1 cellular context compared by ENCODE assay signal in the genomic region with DNA sequence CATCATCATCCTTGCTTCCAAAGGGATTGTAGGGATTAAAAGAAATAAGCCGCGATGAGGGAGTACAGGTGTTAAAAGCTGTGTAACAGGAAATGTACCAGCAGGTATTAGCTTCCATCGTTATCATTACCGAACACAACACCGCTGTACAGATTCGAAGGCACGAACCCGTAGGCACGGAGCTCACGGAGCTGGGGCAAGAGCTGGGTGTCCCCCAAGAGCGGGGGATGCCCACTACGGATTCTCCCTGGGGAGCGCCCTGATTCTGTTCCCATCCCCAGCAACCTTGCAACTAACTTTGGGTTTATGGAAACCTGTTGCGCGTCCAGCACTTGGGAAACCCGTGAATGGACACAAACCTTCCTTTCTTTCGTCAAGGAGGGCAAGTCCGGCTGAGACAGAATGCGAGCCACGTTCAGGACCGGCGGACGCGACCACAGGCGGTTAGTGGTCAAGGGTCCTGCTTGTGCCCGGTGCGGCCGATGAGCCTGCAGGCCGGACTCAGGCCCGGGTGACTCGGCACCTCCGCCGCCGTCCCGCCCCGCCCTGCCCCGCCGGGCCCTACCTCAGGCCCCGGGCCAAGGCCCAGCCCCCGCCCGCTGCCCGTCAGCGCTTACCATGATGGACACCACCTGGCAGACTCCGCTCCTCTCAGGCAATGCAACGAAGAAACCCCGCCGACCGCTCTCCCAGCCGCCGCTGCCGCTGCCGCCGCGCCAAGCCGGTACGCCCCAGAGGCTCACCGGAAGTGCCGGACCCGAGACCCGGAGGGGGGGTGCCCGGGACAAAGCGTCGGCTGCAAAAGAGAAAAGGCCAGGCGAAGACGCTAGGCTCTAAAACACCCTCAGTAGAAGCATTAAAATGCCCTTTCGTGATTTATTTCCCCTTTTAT.
TF ChIP-seq lines count a peak whose summit lies in the region.

TSS of gene UFD1 (minus strand) at position 728 of the 892 bp plus-strand sequence. CDS start at position 620, 108 bp downstream.

TF ChIP-seq in K562, 482 proteins besides CTCF, POLR2A, EP300 and RAD21 (continued from another document and continues in another):
- TF ChIP-seq ZNF165 (CRISPR knock-in tag; IDR thresholded peaks at IDR 0.05; ENCODE audit: borderline replicate concordance) (peak; percentile 10; the same call in 1 of the 2 replicates), TAL1 (IDR thresholded peaks at IDR 0.05) (no peak), ETS2 (tag; IDR thresholded peaks at IDR 0.05; ENCODE audit: borderline replicate concordance, poor library complexity, severe bottlenecking) (peak; percentile 98), NFRKB (IDR thresholded peaks at IDR 0.05; ENCODE audit: low read depth) (no peak), ZNF785 (CRISPR knock-in tag; IDR thresholded peaks at IDR 0.05) (no peak), GTF2A2 (tag; IDR thresholded peaks at IDR 0.05) (peak; percentile 88), TFAM (CRISPR knock-in tag; conservative IDR thresholded peaks at IDR 0.05) (no peak), SREBF1 (IDR thresholded peaks at IDR 0.05; ENCODE audit: borderline replicate concordance, low read depth, low read length) (no peak), IRF2 (CRISPR knock-in tag; IDR thresholded peaks at IDR 0.05) (no peak), POLR2AphosphoS2 (IDR thresholded peaks at IDR 0.05; ENCODE audit: low read length) (no peak), POU5F1 (IDR thresholded peaks at IDR 0.05; ENCODE audit: borderline replicate concordance, low read depth, low read length, partially characterized antibody) (no peak), ZC3H11A (IDR thresholded peaks at IDR 0.05; ENCODE audit: low read depth, low read length) (peak; percentile 24; the same call in 1 of the 2 replicates), POLR2AphosphoS5 (IDR thresholded peaks at IDR 0.05; ENCODE audit: control insufficient read depth, insufficient read depth, low read depth, low read length) (no peak), KDM1A (IDR thresholded peaks at IDR 0.05) (no peak), MIER1 (IDR thresholded peaks at IDR 0.05; ENCODE audit: low read depth) (no peak), ESRRB (CRISPR knock-in tag; IDR thresholded peaks at IDR 0.05; ENCODE audit: borderline replicate concordance) (no peak), TEAD2 (tag; IDR thresholded peaks at IDR 0.05) (no peak), ZNF384 (IDR thresholded peaks at IDR 0.05; ENCODE audit: low read depth, low read length) (no peak), ZBTB12 (CRISPR knock-in tag; IDR thresholded peaks at IDR 0.05) (no peak), ZFP30 (CRISPR knock-in tag; IDR thresholded peaks at IDR 0.05; ENCODE audit: borderline replicate concordance) (0 out of 2 replicates have a peak, but pooled peaks have one; percentile 51), ZNF609 (CRISPR knock-in tag; IDR thresholded peaks at IDR 0.05; ENCODE audit: borderline replicate concordance) (no peak), GTF2F1 (IDR thresholded peaks at IDR 0.05; ENCODE audit: low read depth, low read length) (0 out of 2 replicates have a peak, but pooled peaks have one; percentile 74), BDP1 (IDR thresholded peaks at IDR 0.05; ENCODE audit: insufficient read depth, insufficient read length) (no peak), FOXA1 (IDR thresholded peaks at IDR 0.05; ENCODE audit: borderline replicate concordance) (no peak), MTF1 (CRISPR knock-in tag; IDR thresholded peaks at IDR 0.05; ENCODE audit: borderline replicate concordance) (peak; percentile 65; the same call in 1 of the 2 replicates), PREB (CRISPR knock-in tag; IDR thresholded peaks at IDR 0.05) (no peak), TOE1 (IDR thresholded peaks at IDR 0.05; ENCODE audit: borderline replicate concordance) (no peak), TOE1 (CRISPR knock-in tag; IDR thresholded peaks at IDR 0.05; ENCODE audit: borderline replicate concordance, low read depth) (no peak), MTA3 (IDR thresholded peaks at IDR 0.05; ENCODE audit: borderline replicate concordance) (no peak), ZNF644 (tag; IDR thresholded peaks at IDR 0.05; ENCODE audit: low read depth) (no peak), BRD4 (IDR thresholded peaks at IDR 0.05) (peak; percentile 93), NFIX (CRISPR knock-in tag; IDR thresholded peaks at IDR 0.05; ENCODE audit: low read depth) (0 out of 2 replicates have a peak, but pooled peaks have one; percentile 3), ZNF282 (CRISPR knock-in tag; IDR thresholded peaks at IDR 0.05) (no peak), ZFX (CRISPR knock-in tag; IDR thresholded peaks at IDR 0.05) (no peak), OTX1 (CRISPR knock-in tag; IDR thresholded peaks at IDR 0.05) (no peak), ZFP1 (CRISPR knock-in tag; IDR thresholded peaks at IDR 0.05) (no peak), ZNF3 (CRISPR knock-in tag; IDR thresholded peaks at IDR 0.05) (no peak), ZNF217 (CRISPR knock-in tag; IDR thresholded peaks at IDR 0.05) (no peak), KDM2B (CRISPR knock-in tag; IDR thresholded peaks at IDR 0.05) (peak; percentile 75), GATAD2B (IDR thresholded peaks at IDR 0.05; ENCODE audit: borderline replicate concordance) (no peak), MCM5 (IDR thresholded peaks at IDR 0.05; ENCODE audit: low read depth) (no peak), ZNF79 (CRISPR knock-in tag; IDR thresholded peaks at IDR 0.05; ENCODE audit: low read depth) (no peak), PTRF (tag; IDR thresholded peaks at IDR 0.05) (0 out of 2 replicates have a peak, but pooled peaks have one; percentile 30), EZH2 (IDR thresholded peaks at IDR 0.05; ENCODE audit: borderline replicate concordance, low read depth, low read length) (no peak), ZNF124 (CRISPR knock-in tag; IDR thresholded peaks at IDR 0.05) (no peak), SIRT6 (IDR thresholded peaks at IDR 0.05; ENCODE audit: low read depth, low read length) (peak; percentile 84), BRD9 (IDR thresholded peaks at IDR 0.05; ENCODE audit: low read depth, partially characterized antibody) (no peak)
- TF ChIP-seq, protein P1, sequence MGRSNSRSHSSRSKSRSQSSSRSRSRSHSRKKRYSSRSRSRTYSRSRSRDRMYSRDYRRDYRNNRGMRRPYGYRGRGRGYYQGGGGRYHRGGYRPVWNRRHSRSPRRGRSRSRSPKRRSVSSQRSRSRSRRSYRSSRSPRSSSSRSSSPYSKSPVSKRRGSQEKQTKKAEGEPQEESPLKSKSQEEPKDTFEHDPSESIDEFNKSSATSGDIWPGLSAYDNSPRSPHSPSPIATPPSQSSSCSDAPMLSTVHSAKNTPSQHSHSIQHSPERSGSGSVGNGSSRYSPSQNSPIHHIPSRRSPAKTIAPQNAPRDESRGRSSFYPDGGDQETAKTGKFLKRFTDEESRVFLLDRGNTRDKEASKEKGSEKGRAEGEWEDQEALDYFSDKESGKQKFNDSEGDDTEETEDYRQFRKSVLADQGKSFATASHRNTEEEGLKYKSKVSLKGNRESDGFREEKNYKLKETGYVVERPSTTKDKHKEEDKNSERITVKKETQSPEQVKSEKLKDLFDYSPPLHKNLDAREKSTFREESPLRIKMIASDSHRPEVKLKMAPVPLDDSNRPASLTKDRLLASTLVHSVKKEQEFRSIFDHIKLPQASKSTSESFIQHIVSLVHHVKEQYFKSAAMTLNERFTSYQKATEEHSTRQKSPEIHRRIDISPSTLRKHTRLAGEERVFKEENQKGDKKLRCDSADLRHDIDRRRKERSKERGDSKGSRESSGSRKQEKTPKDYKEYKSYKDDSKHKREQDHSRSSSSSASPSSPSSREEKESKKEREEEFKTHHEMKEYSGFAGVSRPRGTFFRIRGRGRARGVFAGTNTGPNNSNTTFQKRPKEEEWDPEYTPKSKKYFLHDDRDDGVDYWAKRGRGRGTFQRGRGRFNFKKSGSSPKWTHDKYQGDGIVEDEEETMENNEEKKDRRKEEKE (IDR thresholded peaks at IDR 0.05; ENCODE audit: borderline replicate concordance in 1 of 2, control insufficient read depth in 1 of 2, low read depth in 2 of 2, low read length in 1 of 2), result no peak
- TF ChIP-seq, protein P2, sequence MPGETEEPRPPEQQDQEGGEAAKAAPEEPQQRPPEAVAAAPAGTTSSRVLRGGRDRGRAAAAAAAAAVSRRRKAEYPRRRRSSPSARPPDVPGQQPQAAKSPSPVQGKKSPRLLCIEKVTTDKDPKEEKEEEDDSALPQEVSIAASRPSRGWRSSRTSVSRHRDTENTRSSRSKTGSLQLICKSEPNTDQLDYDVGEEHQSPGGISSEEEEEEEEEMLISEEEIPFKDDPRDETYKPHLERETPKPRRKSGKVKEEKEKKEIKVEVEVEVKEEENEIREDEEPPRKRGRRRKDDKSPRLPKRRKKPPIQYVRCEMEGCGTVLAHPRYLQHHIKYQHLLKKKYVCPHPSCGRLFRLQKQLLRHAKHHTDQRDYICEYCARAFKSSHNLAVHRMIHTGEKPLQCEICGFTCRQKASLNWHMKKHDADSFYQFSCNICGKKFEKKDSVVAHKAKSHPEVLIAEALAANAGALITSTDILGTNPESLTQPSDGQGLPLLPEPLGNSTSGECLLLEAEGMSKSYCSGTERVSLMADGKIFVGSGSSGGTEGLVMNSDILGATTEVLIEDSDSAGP (CRISPR knock-in tag; IDR thresholded peaks at IDR 0.05), result no peak
- TF ChIP-seq, protein P3, sequence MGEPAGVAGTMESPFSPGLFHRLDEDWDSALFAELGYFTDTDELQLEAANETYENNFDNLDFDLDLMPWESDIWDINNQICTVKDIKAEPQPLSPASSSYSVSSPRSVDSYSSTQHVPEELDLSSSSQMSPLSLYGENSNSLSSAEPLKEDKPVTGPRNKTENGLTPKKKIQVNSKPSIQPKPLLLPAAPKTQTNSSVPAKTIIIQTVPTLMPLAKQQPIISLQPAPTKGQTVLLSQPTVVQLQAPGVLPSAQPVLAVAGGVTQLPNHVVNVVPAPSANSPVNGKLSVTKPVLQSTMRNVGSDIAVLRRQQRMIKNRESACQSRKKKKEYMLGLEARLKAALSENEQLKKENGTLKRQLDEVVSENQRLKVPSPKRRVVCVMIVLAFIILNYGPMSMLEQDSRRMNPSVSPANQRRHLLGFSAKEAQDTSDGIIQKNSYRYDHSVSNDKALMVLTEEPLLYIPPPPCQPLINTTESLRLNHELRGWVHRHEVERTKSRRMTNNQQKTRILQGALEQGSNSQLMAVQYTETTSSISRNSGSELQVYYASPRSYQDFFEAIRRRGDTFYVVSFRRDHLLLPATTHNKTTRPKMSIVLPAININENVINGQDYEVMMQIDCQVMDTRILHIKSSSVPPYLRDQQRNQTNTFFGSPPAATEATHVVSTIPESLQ (CRISPR knock-in tag; IDR thresholded peaks at IDR 0.05), result no peak
- TF ChIP-seq, protein P4, sequence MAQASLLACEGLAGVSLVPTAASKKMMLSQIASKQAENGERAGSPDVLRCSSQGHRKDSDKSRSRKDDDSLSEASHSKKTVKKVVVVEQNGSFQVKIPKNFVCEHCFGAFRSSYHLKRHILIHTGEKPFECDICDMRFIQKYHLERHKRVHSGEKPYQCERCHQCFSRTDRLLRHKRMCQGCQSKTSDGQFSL (CRISPR knock-in tag; IDR thresholded peaks at IDR 0.05), result no peak
- TF ChIP-seq, protein P4 (tag; IDR thresholded peaks at IDR 0.05), result no peak
